Comparison of ENCODE assay signal across 8 cellular contexts in the genomic region with DNA sequence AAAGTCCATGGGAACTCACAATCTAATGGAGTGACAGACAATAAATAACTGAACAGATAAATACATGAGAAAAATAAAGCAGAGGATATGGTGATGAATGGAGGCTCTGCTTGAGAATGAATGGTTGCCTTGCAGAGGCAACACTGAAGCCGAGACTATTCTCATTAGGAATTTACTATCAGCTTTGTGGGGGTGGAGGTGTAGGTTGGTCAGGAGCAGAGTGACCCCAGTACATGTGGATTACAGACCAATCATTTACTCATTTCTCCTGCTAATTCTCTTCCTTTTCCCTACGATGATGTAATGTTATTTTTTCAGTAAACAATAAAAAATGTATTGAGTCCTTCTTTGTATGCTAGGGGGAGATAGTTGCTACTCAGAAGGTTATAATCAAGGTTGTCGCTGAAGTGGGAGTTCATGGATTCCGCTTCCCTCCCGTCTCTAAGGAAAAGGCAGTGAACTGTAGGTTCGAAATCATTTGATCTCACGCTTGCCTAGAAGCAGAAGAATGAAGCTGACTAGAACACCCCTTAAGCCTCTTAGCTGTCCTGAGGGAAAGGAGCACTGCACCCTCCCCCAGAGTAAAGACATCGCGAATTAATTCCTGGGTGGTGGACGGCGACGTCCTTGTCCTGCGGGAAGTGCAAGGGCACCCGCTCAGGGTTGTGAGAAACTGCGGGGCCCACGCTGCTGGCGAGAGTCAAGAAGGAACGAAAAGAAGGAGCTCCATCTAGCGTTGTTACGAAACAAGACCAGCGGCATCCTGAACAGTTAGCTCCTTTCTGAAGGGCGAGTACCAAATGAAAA.
DNase-seq lines count a peak whose midpoint lies in the region; ATAC-seq and TF ChIP-seq lines count a peak whose summit lies in the region.

No MANE protein-coding gene starts in this region.

- H3K4me2 ChIP-seq in DOHH2 (ENCODE audit: low read length): peak overlapping the region; percentile 56
- H3K4me2 ChIP-seq in Loucy (ENCODE audit: low read depth, low read length, poor library complexity, severe bottlenecking): peak overlapping the region; percentile 70

- peak overlapping the region; percentile 12 for H3K9ac ChIP-seq in Loucy (ENCODE audit: low read depth, low read length, poor library complexity, severe bottlenecking)

- no peaks in the 10 kb centered on the region for H3K79me2 ChIP-seq in DOHH2 (ENCODE audit: control insufficient read depth, low read length)
- no peaks in the 10 kb centered on the region for H3K79me2 ChIP-seq in Loucy (ENCODE audit: insufficient read depth, low read length)

- ATAC-seq in RWPE2 (ENCODE audit: low read depth): peak; percentile 97

- no peaks in the 10 kb centered on the region for H3K9me3 ChIP-seq in DOHH2 (ENCODE audit: control insufficient read depth, insufficient read depth, low read length)
- no peaks in the 10 kb centered on the region for H3K9me3 ChIP-seq in Loucy (ENCODE audit: insufficient read depth, low read depth, low read length)
- no peaks in the 10 kb centered on the region for H3K9me3 ChIP-seq in RWPE2 (ENCODE audit: severe bottlenecking)
- no peaks in the 10 kb centered on the region for H3K9me3 ChIP-seq in cardiac muscle cell (ENCODE audit: low read depth)

- no peaks in the 10 kb centered on the region for H3K27me3 Mint-ChIP-seq in osteocyte (ENCODE audit: unreplicated experiment)

- H3F3A ChIP-seq in DOHH2 (ENCODE audit: control insufficient read depth, insufficient read depth) (no peaks in the 10 kb centered on the region), Loucy (ENCODE audit: low read depth) (no peaks in the 10 kb centered on the region)

- H3K4me1 Mint-ChIP-seq in osteocyte (ENCODE audit: unreplicated experiment): peaks cover 28% of the 10 kb centered on the region

- H3K4me1 ChIP-seq in DOHH2 (ENCODE audit: control insufficient read depth, low read length) (peaks cover 8% of the 10 kb centered on the region), Loucy (ENCODE audit: insufficient read depth, low read length, poor library complexity, severe bottlenecking) (no peaks in the 10 kb centered on the region), RWPE2 (ENCODE audit: insufficient read depth, poor library complexity, severe bottlenecking) (peaks cover 7% of the 10 kb centered on the region), cardiac muscle cell (ENCODE audit: low read depth) (peaks cover 9% of the 10 kb centered on the region)

- DNase-seq in GOT3 (lab: John Stamatoyannopoulos, UW): peak; percentile 45
- DNase-seq in RWPE2 (ENCODE audit: low spot score): peak; percentile 60
- peak; percentile 7 for DNase-seq in activated naive CD8-positive, alpha-beta T cell treated with anti-CD3 and anti-CD28 coated beads, Interleukin-2, amount 50 U/mL, for 16 hours (ENCODE audit: low read depth, low spot score)
- DNase-seq in cardiac muscle cell (ENCODE audit: low read depth in 1 of 2, low spot score in 1 of 2): peak; percentile 84 to 86
- DNase-seq in osteocyte (ENCODE audit: extremely low spot score, unreplicated experiment): peak; percentile 90
- peak; percentile 75 for DNase-seq in ureter (ENCODE audit: low spot score)

- H3K36me3 ChIP-seq in DOHH2 (ENCODE audit: control insufficient read depth, low read length) (no peaks in the 10 kb centered on the region), Loucy (ENCODE audit: insufficient read depth, low read length) (no peaks in the 10 kb centered on the region), RWPE2 (ENCODE audit: low read depth) (no peaks in the 10 kb centered on the region), cardiac muscle cell (no peaks in the 10 kb centered on the region)

- TF ChIP-seq CTCF in DOHH2 (IDR thresholded peaks at IDR 0.05; ENCODE audit: low read depth, low read length, poor library complexity, severe bottlenecking) (peak; percentile 73), Loucy (conservative IDR thresholded peaks at IDR 0.05; ENCODE audit: low read length) (peak; percentile 80), RWPE2 (IDR thresholded peaks at IDR 0.05; ENCODE audit: poor library complexity, severe bottlenecking) (peak; percentile 91), cardiac muscle cell (IDR thresholded peaks at IDR 0.05; ENCODE audit: low read depth, low read length) (peak; percentile 74), osteocyte (IDR thresholded peaks at IDR 0.05) (peak; percentile 93)

- no peak overlapping the region for H3K27ac ChIP-seq in DOHH2 (ENCODE audit: low read depth, low read length)
- H3K27ac ChIP-seq in RWPE2 (ENCODE audit: poor library complexity, severe bottlenecking): peak overlapping the region; percentile 9
- no peak overlapping the region for H3K27ac ChIP-seq in cardiac muscle cell

- no peak overlapping the region for H3K4me3 Mint-ChIP-seq in osteocyte (ENCODE audit: unreplicated experiment)

- peak overlapping the region; percentile 77 for H2AFZ ChIP-seq in Loucy (ENCODE audit: low read length)

- H4K20me1 ChIP-seq in DOHH2 (ENCODE audit: control insufficient read depth, insufficient read depth, low read depth, low read length) (no peaks in the 10 kb centered on the region), Loucy (ENCODE audit: insufficient read depth, low read length, poor library complexity, severe bottlenecking) (no peaks in the 10 kb centered on the region)

- H3K27me3 ChIP-seq in DOHH2 (ENCODE audit: control insufficient read depth, low read length) (peaks cover 17% of the 10 kb centered on the region), Loucy (ENCODE audit: insufficient read depth, low read length, poor library complexity, severe bottlenecking) (no peaks in the 10 kb centered on the region), RWPE2 (ENCODE audit: insufficient read depth, poor library complexity, severe bottlenecking) (no peaks in the 10 kb centered on the region), cardiac muscle cell (no peaks in the 10 kb centered on the region)

- H3K36me3 Mint-ChIP-seq in osteocyte (ENCODE audit: unreplicated experiment): peaks cover 4% of the 10 kb centered on the region

- H3K27ac Mint-ChIP-seq in osteocyte (ENCODE audit: unreplicated experiment): no peak overlapping the region

- H3K4me3 ChIP-seq in DOHH2 (ENCODE audit: low read length): peak overlapping the region; percentile 48
- peak overlapping the region; percentile 55 for H3K4me3 ChIP-seq in Loucy (ENCODE audit: low read length, poor library complexity, severe bottlenecking)
- peak overlapping the region; percentile 13 for H3K4me3 ChIP-seq in RWPE2 (ENCODE audit: severe bottlenecking)
- peak overlapping the region; percentile 25 for H3K4me3 ChIP-seq in cardiac muscle cell

- H3K9me2 ChIP-seq in DOHH2 (replicated peaks; ENCODE audit: control insufficient read depth, low read length) (no peaks in the 10 kb centered on the region), Loucy (replicated peaks; ENCODE audit: low read depth, low read length) (no peaks in the 10 kb centered on the region)

- peaks cover 19% of the 10 kb centered on the region for H3K9me3 Mint-ChIP-seq in osteocyte (ENCODE audit: unreplicated experiment)

Comparison
In these comparisons a context has a peak if more than half of its experiments do, and no peak if none do; other contexts are left out.
1. DNase-seq: peak in every context shown above with its lines; median percentile 90 in osteocyte; 85 in cardiac muscle cell; 75 in ureter; 60 in RWPE2; 45 in GOT3; 7 in activated naive CD8-positive, alpha-beta T cell treated with anti-CD3 and anti-CD28 coated beads, Interleukin-2, amount 50 U/mL, for 16 hours.